17 cellular contexts compared by ENCODE assay signal in genomic region chr7:54947266-54947665, GRCh38.
DNase-seq lines count a peak whose midpoint lies in the region; ATAC-seq and TF ChIP-seq lines count a peak whose summit lies in the region.
"Had no signal": no experiment of that assay in that cellular context is flagged by ENCODE, and none has a peak within 500 bp of the region (broad histone marks: within the 10 kb centered on the region; RNA-seq: fewer than 3 reads in every experiment).

No MANE protein-coding gene starts in this region.

- TF ChIP-seq CTCF in SK-N-SH (IDR thresholded peaks at IDR 0.05) = no peak
- TF ChIP-seq CTCF in mammary epithelial cell (conservative IDR thresholded peaks at IDR 0.05 in 1 of 2, IDR thresholded peaks at IDR 0.05 in 1 of 2; ENCODE audit: extremely low read depth in 1 of 2, insufficient read depth in 1 of 2, low read depth in 1 of 2, low read length in 2 of 2) = no peak
- no peak for TF ChIP-seq CTCF in esophagus squamous epithelium (IDR thresholded peaks at IDR 0.05)
- no peak for TF ChIP-seq CTCF in A673 (conservative IDR thresholded peaks at IDR 0.05; ENCODE audit: low read depth, low read length)

- no peaks in the 10 kb centered on the region for H3K79me2 ChIP-seq in SK-N-SH (ENCODE audit: insufficient read depth)
- no peaks in the 10 kb centered on the region for H3K79me2 ChIP-seq in mammary epithelial cell (ENCODE audit: insufficient read depth, low read length)

- in situ Hi-C loops in mammary epithelial cell (cut with MboI; ENCODE audit: low sequenced_read_pairs in 2 of 2) = no loop called here

- H3K4me2 ChIP-seq in SK-N-SH (no peak overlapping the region), mammary epithelial cell (ENCODE audit: insufficient read depth, low read depth, low read length) (peak overlapping the region; percentile 61)
- H3K4me2 ChIP-seq: A549, BLaER1 had no signal

- TF ChIP-seq EP300 in SK-N-SH (IDR thresholded peaks at IDR 0.05; ENCODE audit: borderline replicate concordance in 1 of 2, low read depth in 1 of 2, low read length in 1 of 2) = no peak

- dilution Hi-C loops in mammary epithelial cell (cut with HindIII; ENCODE audit: low sequenced_read_pairs) = no loop called here

- H2AFZ ChIP-seq in SK-N-SH (ENCODE audit: low read depth) (peak overlapping the region; percentile 37; the same call in 1 of the 2 replicates), mammary epithelial cell (ENCODE audit: low read depth, low read length) (peak overlapping the region; percentile 31)
- H2AFZ ChIP-seq: GM23248 had no signal

- H3K9me3 ChIP-seq in SK-N-SH (no peaks in the 10 kb centered on the region), mammary epithelial cell (replicated peaks; ENCODE audit: insufficient read depth, low read length) (peaks cover 8% of the 10 kb centered on the region), esophagus squamous epithelium (no peaks in the 10 kb centered on the region), thymus (ENCODE audit: control insufficient read depth) (no peaks in the 10 kb centered on the region), A673 (ENCODE audit: low read depth, low read length, poor library complexity, severe bottlenecking) (no peaks in the 10 kb centered on the region)
- H3K9me3 ChIP-seq: BLaER1, HAP-1 had no signal

- H3K27ac ChIP-seq in SK-N-SH (ENCODE audit: low read depth in 2 of 2, low read length in 1 of 2) = no peak overlapping the region
- H3K27ac ChIP-seq in mammary epithelial cell (ENCODE audit: insufficient read depth, low read depth, low read length) = peak overlapping the region; percentile 99
- H3K27ac ChIP-seq in esophagus squamous epithelium = peak overlapping the region; percentile 72 to 84 (median 82)
- peak overlapping the region; percentile 18 for H3K27ac ChIP-seq in thymus (ENCODE audit: low read depth)
- H3K27ac ChIP-seq in A673 (ENCODE audit: low read depth, low read length, poor library complexity, severe bottlenecking) = no peak overlapping the region
- H3K27ac ChIP-seq: 22Rv1, A549, BLaER1, GM23248 had no signal

- H3K9ac ChIP-seq in SK-N-SH = no peak overlapping the region
- H3K9ac ChIP-seq in mammary epithelial cell (ENCODE audit: insufficient read depth, low read length) = peak overlapping the region; percentile 82
- H3K9ac ChIP-seq: BLaER1, GM23248 had no signal

- no peaks in the 10 kb centered on the region for H3K36me3 ChIP-seq in SK-N-SH (replicated peaks in 1 of 2; ENCODE audit: control insufficient read depth in 1 of 2, insufficient read depth in 2 of 2, low read length in 1 of 2)
- H3K36me3 ChIP-seq in mammary epithelial cell (ENCODE audit: insufficient read depth, low read length) = no peaks in the 10 kb centered on the region
- H3K36me3 ChIP-seq in esophagus squamous epithelium = no peaks in the 10 kb centered on the region
- no peaks in the 10 kb centered on the region for H3K36me3 ChIP-seq in thymus (ENCODE audit: control insufficient read depth, insufficient read depth)
- no peaks in the 10 kb centered on the region for H3K36me3 ChIP-seq in A673 (ENCODE audit: insufficient read depth, low read length, poor library complexity, severe bottlenecking)
- H3K36me3 ChIP-seq: BLaER1, HAP-1 had no signal

- no peaks in the 10 kb centered on the region for H3K9me2 ChIP-seq in SK-N-SH

- POLR2A ChIA-PET in SK-N-SH (lab: Yijun Ruan, JAX) (no interaction called here), A673 (lab: Charles Lee; ENCODE audit: low non-redundant PET) (no interaction called here)

- H3K4me3 ChIP-seq in SK-N-SH (ENCODE audit: low read depth in 2 of 2, low read length in 1 of 2) (no peak overlapping the region), mammary epithelial cell (replicated peaks in 1 of 3; ENCODE audit: insufficient read depth in 1 of 3, low read depth in 2 of 3, low read length in 3 of 3) (no peak overlapping the region), esophagus squamous epithelium (no peak overlapping the region), thymus (ENCODE audit: low read length) (no peak overlapping the region), A673 (ENCODE audit: low read depth, low read length, poor library complexity, severe bottlenecking) (no peak overlapping the region)
- H3K4me3 ChIP-seq: A549, BLaER1, GM23248, HAP-1 had no signal

- TF ChIP-seq RAD21 in SK-N-SH (IDR thresholded peaks at IDR 0.05; ENCODE audit: low read length) = no peak

- ATAC-seq in SK-N-SH treated with all-trans-retinoic acid at 6 μM for 48 hours (no peak), GM19467 (IDR thresholded peaks at IDR 0.05; ENCODE audit: unreplicated experiment) (no peak)
- ATAC-seq: A549 had no signal

- WGBS in SK-N-SH (ENCODE audit: low lambda C conversion rate) = 77% methylated on average over 4 of the region's 4 CpGs
- 100% methylated on average over 4 of the region's 4 CpGs for WGBS in mammary epithelial cell (ENCODE audit: low coverage, missing lambda C conversion rate)
- 36 to 50% methylated on average over 4 of the region's 4 CpGs for WGBS in esophagus squamous epithelium, 2 donors
- WGBS in thymus = 92% methylated on average over 4 of the region's 4 CpGs

- CTCF ChIA-PET in SK-N-SH (lab: Yijun Ruan, JAX) = interaction anchor here (1.3 kb wide), 1 partner anchor 308 kb away, joined by 3 read pairs; no protein-coding TSS in a partner anchor
- CTCF ChIA-PET in mammary epithelial cell (lab: Charles Lee; ENCODE audit: low non-redundant PET) = no interaction called here
- CTCF ChIA-PET in A673 (lab: Charles Lee) = no interaction called here

- TSS peak; percentile 79 for BruUV-seq in mammary epithelial cell (replicated peaks; lab: Mats Ljungman, UMichigan)
- no TSS peak for BruUV-seq in A673 (replicated peaks; lab: Mats Ljungman, UMichigan)

- H3K4me1 ChIP-seq in SK-N-SH (ENCODE audit: control insufficient read depth in 1 of 2, insufficient read depth in 2 of 2, low read depth in 1 of 2, low read length in 1 of 2) (no peaks in the 10 kb centered on the region; a peak in 1 of 4 replicates), mammary epithelial cell (ENCODE audit: insufficient read depth, low read length) (peaks cover 24% of the 10 kb centered on the region), esophagus squamous epithelium (peaks cover 0 to 31% (median 0%) of the 10 kb centered on the region in 3 donors), thymus (ENCODE audit: control insufficient read depth, insufficient read depth, low read length) (no peaks in the 10 kb centered on the region), A673 (ENCODE audit: insufficient read depth, low read length, poor library complexity, severe bottlenecking) (no peaks in the 10 kb centered on the region)
- H3K4me1 ChIP-seq: BLaER1, HAP-1 had no signal

- no peak for TF ChIP-seq POLR2A in esophagus squamous epithelium (IDR thresholded peaks at IDR 0.05)

- intact Hi-C loops in mammary epithelial cell (cut with micrococcal nuclease) (loop anchor here (2.0 kb wide), 1 partner anchor 50 kb away; no protein-coding TSS in a partner anchor), esophagus squamous epithelium (cut with DNase I) (no loop called here), A673 (cut with micrococcal nuclease; ENCODE audit: unreplicated experiment) (no loop called here)

- DNase-seq in SK-N-SH (no peak), mammary epithelial cell (no peak), esophagus squamous epithelium (lab: John Stamatoyannopoulos, UW) (no peak), occipital lobe (lab: John Stamatoyannopoulos, UW) (no peak), A673 (ENCODE audit: low spot score) (no peak)
- DNase-seq: Calu3; CD4-positive, alpha-beta memory T cell; DMS79 treated with DMSO at 0.1 percent for 48 hours; GF-D8; GM23248 had no signal

- H4K20me1 ChIP-seq in SK-N-SH (ENCODE audit: insufficient read depth) = no peaks in the 10 kb centered on the region
- no peaks in the 10 kb centered on the region for H4K20me1 ChIP-seq in mammary epithelial cell (ENCODE audit: insufficient read depth, low read length)
- H4K20me1 ChIP-seq: BLaER1 had no signal

- peaks cover 14% of the 10 kb centered on the region for H3F3A ChIP-seq in SK-N-SH (replicated peaks; ENCODE audit: insufficient read depth)

- H3K27me3 ChIP-seq in SK-N-SH (ENCODE audit: insufficient read depth) (no peaks in the 10 kb centered on the region), mammary epithelial cell (ENCODE audit: insufficient read depth, low read length) (no peaks in the 10 kb centered on the region), esophagus squamous epithelium (no peaks in the 10 kb centered on the region), thymus (ENCODE audit: control insufficient read depth, insufficient read depth) (no peaks in the 10 kb centered on the region), A673 (replicated peaks; ENCODE audit: insufficient read depth, low read depth, low read length, poor library complexity) (no peaks in the 10 kb centered on the region)
- H3K27me3 ChIP-seq: BLaER1 had no signal

TF ChIP-seq in SK-N-SH, 30 proteins besides CTCF, POLR2A, EP300 and RAD21 (continues in another document):
- TF ChIP-seq RXRA (IDR thresholded peaks at IDR 0.05; ENCODE audit: borderline replicate concordance, low read depth) (no peak), YY1 (IDR thresholded peaks at IDR 0.05; ENCODE audit: low read depth) (no peak), FOSL2 (IDR thresholded peaks at IDR 0.05; ENCODE audit: borderline replicate concordance, low read depth) (no peak), NFIC (IDR thresholded peaks at IDR 0.05; ENCODE audit: borderline replicate concordance) (no peak), MEF2A (IDR thresholded peaks at IDR 0.05; ENCODE audit: borderline replicate concordance, low read depth) (no peak)

TF ChIP-seq in SK-N-SH treated with all-trans-retinoic acid at 6 μM for 48 hours, 23 proteins besides CTCF, POLR2A, EP300 and RAD21 (continues in another document):
- TF ChIP-seq TCF4 (CRISPR knock-in tag; IDR thresholded peaks at IDR 0.05; ENCODE audit: borderline replicate concordance) (no peak), ZNF565 (CRISPR knock-in tag; conservative IDR thresholded peaks at IDR 0.05; ENCODE audit: low read depth) (no peak), ARNTL (CRISPR knock-in tag; IDR thresholded peaks at IDR 0.05; ENCODE audit: borderline replicate concordance, low read depth) (no peak), OSR1 (CRISPR knock-in tag; IDR thresholded peaks at IDR 0.05) (no peak), ESRRG (CRISPR knock-in tag; IDR thresholded peaks at IDR 0.05) (no peak), POU6F1 (CRISPR knock-in tag; IDR thresholded peaks at IDR 0.05; ENCODE audit: borderline replicate concordance, low read depth) (no peak), TOX (CRISPR knock-in tag; IDR thresholded peaks at IDR 0.05; ENCODE audit: borderline replicate concordance) (no peak)

Comparison
In these comparisons a context has a peak if more than half of its experiments do, and no peak if none do; other contexts are left out.
1. H3K27ac ChIP-seq: peak in mammary epithelial cell (single experiment), esophagus squamous epithelium (4 of 4) and thymus (single experiment); none in SK-N-SH (0 of 2) and A673 (single experiment).